ENCODE assay signal across 12 cellular contexts in the genomic region with DNA sequence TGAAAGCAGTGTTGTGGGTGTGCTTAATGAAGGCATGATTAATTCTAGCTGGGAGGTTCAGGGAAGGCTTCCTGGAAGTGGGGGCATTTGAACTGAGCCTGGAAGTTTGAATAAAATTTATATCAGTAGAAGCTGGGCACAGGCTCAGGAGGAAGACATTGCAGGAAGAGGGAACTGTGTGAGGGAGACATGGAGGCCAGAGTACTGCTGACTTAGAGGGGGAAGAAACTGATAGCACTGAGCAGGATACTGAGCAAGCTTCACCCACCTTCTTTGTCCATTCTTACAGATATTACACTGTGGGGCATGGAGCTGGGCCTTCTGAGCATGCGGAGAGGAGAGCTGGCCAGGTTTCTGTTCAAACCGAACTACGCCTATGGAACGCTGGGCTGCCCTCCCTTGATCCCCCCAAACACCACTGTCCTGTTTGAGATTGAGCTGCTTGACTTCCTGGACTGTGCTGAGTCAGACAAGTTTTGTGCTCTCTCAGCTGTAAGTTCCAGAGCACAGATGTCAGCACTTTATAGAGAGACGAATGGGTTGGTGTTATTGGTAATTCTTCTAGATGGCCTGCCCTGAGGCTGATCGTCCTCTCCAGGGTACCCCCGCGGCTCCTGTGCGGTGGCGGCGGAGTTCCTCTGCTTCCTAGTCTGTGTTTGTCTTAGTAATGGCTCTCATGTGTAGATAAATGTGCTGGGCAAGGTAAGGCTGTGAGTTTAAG. TPM values are rescaled to one million over a fixed set of nuclear protein-coding genes. Genes with fewer than 3 reads are reported as not detected.
DNase-seq lines count a peak whose midpoint lies in the region; ATAC-seq and TF ChIP-seq lines count a peak whose summit lies in the region.
"Had no signal": no experiment of that assay in that cellular context is flagged by ENCODE, and none has a peak within 500 bp of the region (broad histone marks: within the 10 kb centered on the region; RNA-seq: fewer than 3 reads in every experiment).

No MANE protein-coding gene starts in this region.

- no peaks in the 10 kb centered on the region for H3K36me3 ChIP-seq in aorta (ENCODE audit: control insufficient read depth in 1 of 2, insufficient read depth in 2 of 2, low read length in 1 of 2)

- no peaks in the 10 kb centered on the region for H3K27me3 ChIP-seq in aorta (ENCODE audit: control insufficient read depth in 1 of 2, insufficient read depth in 2 of 2, low read length in 1 of 2)

- H3K9me3 ChIP-seq in aorta (ENCODE audit: control insufficient read depth, low read length): no peaks in the 10 kb centered on the region

- intact Hi-C loops in aorta (cut with DNase I): no loop called here

- no peaks in the 10 kb centered on the region for H3K4me1 ChIP-seq in aorta (ENCODE audit: control insufficient read depth in 1 of 2, insufficient read depth in 2 of 2, low read length in 2 of 2)

- H3K27ac ChIP-seq in aorta (ENCODE audit: low read depth in 1 of 2, low read length in 2 of 2): no peak overlapping the region

- no peak for TF ChIP-seq CTCF in AG10803 (conservative IDR thresholded peaks at IDR 0.05; ENCODE audit: low read length)

- no peak overlapping the region for H3K4me3 ChIP-seq in AG10803 (ENCODE audit: low read length)
- no peak overlapping the region for H3K4me3 ChIP-seq in aorta (ENCODE audit: low read length in 2 of 2)

- 32 to 35% methylated on average over 11 of the region's 11 CpGs for WGBS in aorta, 2 donors

- DNase-seq in AG10803 (ENCODE audit: low read depth) (peak; percentile 17), RPMI7951 (ENCODE audit: low read depth) (peak; percentile 51), medulla oblongata (ENCODE audit: extremely low spot score) (peak; percentile 21), LoVo (ENCODE audit: low spot score) (no peak), aorta (no peak)
- DNase-seq: AML-193, NCI-H510A, SHP77 treated with DMSO at 0.1 percent for 48 hours had no signal

- ATAC-seq in esophagus mucosa (peak; percentile 37), HG02981 (IDR thresholded peaks at IDR 0.05; ENCODE audit: unreplicated experiment) (no peak), aorta (ENCODE audit: low FRiP score) (no peak), GM21576 (IDR thresholded peaks at IDR 0.05; ENCODE audit: unreplicated experiment) (no peak)

RNA-seq across cellular contexts. Expression of a gene that starts 2.1 kb away (rescaled TPM):
- not detected in 2 replicates for total RNA-seq in RPMI7951 (2014; rRNA removed; shearing (Covaris generic))
- total RNA-seq in esophagus mucosa (not detected), aorta (not detected)
- polyA plus RNA-seq in aorta: under 1 TPM in 1 of 2 donors, not detected in 1; 0.10 TPM
- total RNA-seq: epithelial cell of proximal tubule had no signal

RNA-seq across cellular contexts. Expression of a gene that starts 2.1 kb away (rescaled TPM):
- not detected in 2 replicates for total RNA-seq in RPMI7951 (2014; rRNA removed; shearing (Covaris generic))
- total RNA-seq in esophagus mucosa: not detected
- total RNA-seq in aorta: 1 to 10 TPM in 1 of 2 donors, not detected in 1; 2.2 TPM
- polyA plus RNA-seq in aorta: under 1 TPM in 1 of 2 donors, not detected in 1; 0.38 TPM
- total RNA-seq: epithelial cell of proximal tubule had no signal

RNA-seq across cellular contexts. Expression of a gene that starts 21.4 kb away (rescaled TPM):
- 24.1 and 27.2 TPM in 2 replicates for total RNA-seq in RPMI7951 (2014; rRNA removed; shearing (Covaris generic))
- total RNA-seq in esophagus mucosa: 22.1 TPM
- 10 to 100 TPM; 11.8 to 20.3 TPM for total RNA-seq in aorta
- 10 to 100 TPM; 16.4 to 33.2 TPM for polyA plus RNA-seq in aorta

Comparison
In these comparisons a context has a peak if more than half of its experiments do, and no peak if none do; other contexts are left out.
1. DNase-seq: peak in AG10803 (single experiment), RPMI7951 (single experiment) and medulla oblongata (single experiment); none in LoVo (single experiment) and aorta (0 of 2).